ENCODE assay signal across 11 cellular contexts in genomic region chr3:45640724-45641361, GRCh38. TPM values are rescaled to one million over a fixed set of nuclear protein-coding genes. Genes with fewer than 3 reads are reported as not detected.
DNase-seq lines count a peak whose midpoint lies in the region; ATAC-seq and TF ChIP-seq lines count a peak whose summit lies in the region.
"Had no signal": no experiment of that assay in that cellular context is flagged by ENCODE, and none has a peak within 500 bp of the region (broad histone marks: within the 10 kb centered on the region; RNA-seq: fewer than 3 reads in every experiment).

No MANE protein-coding gene starts in this region.

- TF ChIP-seq EP300 in suprapubic skin (IDR thresholded peaks at IDR 0.05) = no peak

- H3K9me3 ChIP-seq in suprapubic skin = no peaks in the 10 kb centered on the region
- H3K9me3 ChIP-seq: tibial nerve had no signal

- no peak overlapping the region for H3K4me3 ChIP-seq in suprapubic skin
- H3K4me3 ChIP-seq: tibial nerve had no signal

- H3K27me3 Mint-ChIP-seq in activated T-helper 1 cell treated with anti-CD3 and anti-CD28 coated beads, Interleukin-12 subunit alpha, Interleukin-12 subunit beta, Interleukin-2, Interleukin-4 antibody, amounts not matched to agents 30 ng/mL and 10 ng/mL and 1 ng/mL, durations not matched to agents 14 hours and 24 hours and 36 hours (ENCODE audit: insufficient read depth) = no peaks in the 10 kb centered on the region
- no peaks in the 10 kb centered on the region for H3K27me3 Mint-ChIP-seq in activated T-helper 2 cell treated with anti-CD3 and anti-CD28 coated beads, Interferon-gamma antibody, Interleukin-2, Interleukin-4, amounts not matched to agents 10 μg/mL and 5 μg/mL and 100 μg/mL, durations not matched to agents 14 hours and 24 hours and 36 hours (ENCODE audit: low read depth)
- H3K27me3 Mint-ChIP-seq: activated CD4-positive, alpha-beta T cell treated with anti-CD3 and anti-CD28 coated beads, Interleukin-2, amount 10 ng/mL, durations not matched to agents 24 days and 14 days had no signal

- H3K9me3 Mint-ChIP-seq in activated T-helper 1 cell treated with anti-CD3 and anti-CD28 coated beads, Interleukin-12 subunit alpha, Interleukin-12 subunit beta, Interleukin-2, Interleukin-4 antibody, amounts not matched to agents 30 ng/mL and 10 ng/mL and 1 ng/mL, durations not matched to agents 14 hours and 24 hours and 36 hours = no peaks in the 10 kb centered on the region
- H3K9me3 Mint-ChIP-seq in activated T-helper 2 cell treated with anti-CD3 and anti-CD28 coated beads, Interferon-gamma antibody, Interleukin-2, Interleukin-4, amounts not matched to agents 10 μg/mL and 5 μg/mL and 100 μg/mL, durations not matched to agents 14 hours and 24 hours and 36 hours = no peaks in the 10 kb centered on the region

- intact Hi-C loops in activated T-helper 1 cell treated with anti-CD3 and anti-CD28 coated beads, Interleukin-12 subunit alpha, Interleukin-12 subunit beta, Interleukin-2, Interleukin-4 antibody, amounts not matched to agents 30 ng/mL and 10 ng/mL and 1 ng/mL, durations not matched to agents 14 hours and 24 hours and 36 hours (cut with micrococcal nuclease) = no loop called here
- intact Hi-C loops in activated T-helper 2 cell treated with anti-CD3 and anti-CD28 coated beads, Interferon-gamma antibody, Interleukin-2, Interleukin-4, amounts not matched to agents 10 μg/mL and 5 μg/mL and 100 μg/mL, durations not matched to agents 14 hours and 24 hours and 36 hours (cut with micrococcal nuclease) = no loop called here

- TF ChIP-seq CTCF in suprapubic skin (IDR thresholded peaks at IDR 0.05) = no peak

- peak; percentile 14 for DNase-seq in NCI-H510A treated with DMSO at 0.1 percent for 48 hours (lab: John Stamatoyannopoulos, UW)
- DNase-seq in NCI-H510A (lab: John Stamatoyannopoulos, UW) = no peak
- DNase-seq in activated T-helper 1 cell treated with anti-CD3 and anti-CD28 coated beads, Interleukin-12 subunit alpha, Interleukin-12 subunit beta, Interleukin-2, Interleukin-4 antibody, amounts not matched to agents 30 ng/mL and 10 ng/mL and 1 ng/mL, durations not matched to agents 14 hours and 24 hours and 36 hours (ENCODE audit: low spot score) = no peak
- DNase-seq in left lobe of liver (ENCODE audit: low spot score) = no peak
- no peak for DNase-seq in suprapubic skin (ENCODE audit: low spot score in 2 of 2)
- no peak for DNase-seq in activated T-helper 2 cell treated with anti-CD3 and anti-CD28 coated beads, Interferon-gamma antibody, Interleukin-2, Interleukin-4, amounts not matched to agents 10 μg/mL and 5 μg/mL and 100 μg/mL, durations not matched to agents 14 hours and 24 hours and 36 hours (ENCODE audit: low spot score)
- DNase-seq: activated CD4-positive, alpha-beta T cell treated with anti-CD3 and anti-CD28 coated beads, Interleukin-2, amount 10 ng/mL, durations not matched to agents 24 days and 14 days; activated gamma-delta T cell had no signal

- H3K4me1 ChIP-seq in suprapubic skin = peaks cover 22% of the 10 kb centered on the region

- H3K27ac Mint-ChIP-seq in activated T-helper 1 cell treated with anti-CD3 and anti-CD28 coated beads, Interleukin-12 subunit alpha, Interleukin-12 subunit beta, Interleukin-2, Interleukin-4 antibody, amounts not matched to agents 30 ng/mL and 10 ng/mL and 1 ng/mL, durations not matched to agents 14 hours and 24 hours and 36 hours = peak overlapping the region; percentile 8
- no peak overlapping the region for H3K27ac Mint-ChIP-seq in activated T-helper 2 cell treated with anti-CD3 and anti-CD28 coated beads, Interferon-gamma antibody, Interleukin-2, Interleukin-4, amounts not matched to agents 10 μg/mL and 5 μg/mL and 100 μg/mL, durations not matched to agents 14 hours and 24 hours and 36 hours

- H3K36me3 Mint-ChIP-seq in activated T-helper 1 cell treated with anti-CD3 and anti-CD28 coated beads, Interleukin-12 subunit alpha, Interleukin-12 subunit beta, Interleukin-2, Interleukin-4 antibody, amounts not matched to agents 30 ng/mL and 10 ng/mL and 1 ng/mL, durations not matched to agents 14 hours and 24 hours and 36 hours (ENCODE audit: low read depth) = peaks cover 17% of the 10 kb centered on the region
- peaks cover 33% of the 10 kb centered on the region for H3K36me3 Mint-ChIP-seq in activated T-helper 2 cell treated with anti-CD3 and anti-CD28 coated beads, Interferon-gamma antibody, Interleukin-2, Interleukin-4, amounts not matched to agents 10 μg/mL and 5 μg/mL and 100 μg/mL, durations not matched to agents 14 hours and 24 hours and 36 hours (ENCODE audit: low read depth)

- no peak for TF ChIP-seq POLR2A in suprapubic skin (IDR thresholded peaks at IDR 0.05)

- no peaks in the 10 kb centered on the region for H3K27me3 ChIP-seq in suprapubic skin
- H3K27me3 ChIP-seq: tibial nerve had no signal

- 66% methylated on average over 4 of the region's 4 CpGs for whole genome bisulfite sequencing in suprapubic skin

- ATAC-seq in left lobe of liver = peak; percentile 6
- no peak for ATAC-seq in GM18858 (IDR thresholded peaks at IDR 0.05; ENCODE audit: unreplicated experiment)
- no peak for ATAC-seq in HG02970 (IDR thresholded peaks at IDR 0.05; ENCODE audit: low FRiP score, unreplicated experiment)

- H3K36me3 ChIP-seq in suprapubic skin = peaks cover 9% of the 10 kb centered on the region

- peaks cover 8% of the 10 kb centered on the region for H3K4me1 Mint-ChIP-seq in activated T-helper 1 cell treated with anti-CD3 and anti-CD28 coated beads, Interleukin-12 subunit alpha, Interleukin-12 subunit beta, Interleukin-2, Interleukin-4 antibody, amounts not matched to agents 30 ng/mL and 10 ng/mL and 1 ng/mL, durations not matched to agents 14 hours and 24 hours and 36 hours (ENCODE audit: low read depth)
- peaks cover 11% of the 10 kb centered on the region for H3K4me1 Mint-ChIP-seq in activated T-helper 2 cell treated with anti-CD3 and anti-CD28 coated beads, Interferon-gamma antibody, Interleukin-2, Interleukin-4, amounts not matched to agents 10 μg/mL and 5 μg/mL and 100 μg/mL, durations not matched to agents 14 hours and 24 hours and 36 hours (ENCODE audit: low read depth)

- H3K4me3 Mint-ChIP-seq in activated T-helper 1 cell treated with anti-CD3 and anti-CD28 coated beads, Interleukin-12 subunit alpha, Interleukin-12 subunit beta, Interleukin-2, Interleukin-4 antibody, amounts not matched to agents 30 ng/mL and 10 ng/mL and 1 ng/mL, durations not matched to agents 14 hours and 24 hours and 36 hours = no peak overlapping the region
- no peak overlapping the region for H3K4me3 Mint-ChIP-seq in activated T-helper 2 cell treated with anti-CD3 and anti-CD28 coated beads, Interferon-gamma antibody, Interleukin-2, Interleukin-4, amounts not matched to agents 10 μg/mL and 5 μg/mL and 100 μg/mL, durations not matched to agents 14 hours and 24 hours and 36 hours (ENCODE audit: low read depth)
- H3K4me3 Mint-ChIP-seq: activated CD4-positive, alpha-beta T cell treated with anti-CD3 and anti-CD28 coated beads, Interleukin-2, amount 10 ng/mL, durations not matched to agents 24 days and 14 days had no signal

- peak overlapping the region; percentile 38 for H3K27ac ChIP-seq in suprapubic skin

RNA-seq across cellular contexts. Expression of gene LIMD1, which starts 46.3 kb away (rescaled TPM):
- total RNA-seq in activated T-helper 1 cell treated with anti-CD3 and anti-CD28 coated beads, Interleukin-12 subunit alpha, Interleukin-12 subunit beta, Interleukin-2, Interleukin-4 antibody, amounts not matched to agents 30 ng/mL and 10 ng/mL and 1 ng/mL, durations not matched to agents 14 hours and 24 hours and 36 hours = 36.3 and 40.8 TPM in 2 replicates
- total RNA-seq in left lobe of liver (30.7 TPM), suprapubic skin (10 to 100 TPM; 16.6 to 55.4 (median 26.3) TPM)
- 42.3 and 43.2 TPM in 2 replicates for total RNA-seq in activated T-helper 2 cell treated with anti-CD3 and anti-CD28 coated beads, Interferon-gamma antibody, Interleukin-2, Interleukin-4, amounts not matched to agents 10 μg/mL and 5 μg/mL and 100 μg/mL, durations not matched to agents 14 hours and 24 hours and 36 hours

RNA-seq across cellular contexts. Expression of gene SACM1L, which starts 48.4 kb away (rescaled TPM):
- total RNA-seq in activated T-helper 1 cell treated with anti-CD3 and anti-CD28 coated beads, Interleukin-12 subunit alpha, Interleukin-12 subunit beta, Interleukin-2, Interleukin-4 antibody, amounts not matched to agents 30 ng/mL and 10 ng/mL and 1 ng/mL, durations not matched to agents 14 hours and 24 hours and 36 hours = 112 and 114 TPM in 2 replicates
- total RNA-seq in left lobe of liver = 19.7 TPM
- total RNA-seq in suprapubic skin = 10 to 100 TPM; 22.8 to 48.9 (median 31.2) TPM
- 105 and 107 TPM in 2 replicates for total RNA-seq in activated T-helper 2 cell treated with anti-CD3 and anti-CD28 coated beads, Interferon-gamma antibody, Interleukin-2, Interleukin-4, amounts not matched to agents 10 μg/mL and 5 μg/mL and 100 μg/mL, durations not matched to agents 14 hours and 24 hours and 36 hours
